ENCODE assay signal across 8 cellular contexts in genomic region chr6:24646771-24647170, GRCh38. TPM values are rescaled to one million over a fixed set of nuclear protein-coding genes. Genes with fewer than 3 reads are reported as not detected.
A peak's percentile ranks its signal among the peaks of the same experiment; 100 is the strongest.
DNase-seq lines count a peak whose midpoint lies in the region; ATAC-seq and TF ChIP-seq lines count a peak whose summit lies in the region.

No MANE protein-coding gene starts in this region.

- peak overlapping the region; percentile 85 for H3K4me2 ChIP-seq in Loucy (ENCODE audit: low read depth, low read length, poor library complexity, severe bottlenecking)

- H3K79me2 ChIP-seq in Loucy (ENCODE audit: insufficient read depth, low read length) = no peaks in the 10 kb centered on the region

- DNase-seq in EL (peak; percentile 18), brain microvascular endothelial cell (peak; percentile 9), natural killer cell (no peak), NCI-H2227 (lab: John Stamatoyannopoulos, UW; ENCODE audit: unreplicated experiment) (no peak), SJCRH30 (no peak), GM10266 (ENCODE audit: extremely low spot score) (no peak)

- intact Hi-C loops in natural killer cell (cut with micrococcal nuclease) = no loop called here

- H3K27ac Mint-ChIP-seq in natural killer cell = peak overlapping the region; percentile 53 to 91

- ATAC-seq in natural killer cell (no peak), HG03439 (IDR thresholded peaks at IDR 0.05; ENCODE audit: unreplicated experiment) (no peak)

- TF ChIP-seq CTCF in Loucy (conservative IDR thresholded peaks at IDR 0.05; ENCODE audit: low read length) = no peak
- no peak for TF ChIP-seq CTCF in brain microvascular endothelial cell (IDR thresholded peaks at IDR 0.05; ENCODE audit: low read depth, low read length, missing control alignments)
- TF ChIP-seq CTCF in natural killer cell (IDR thresholded peaks at IDR 0.05) = no peak
- no peak for TF ChIP-seq CTCF in GM10266 (IDR thresholded peaks at IDR 0.05; ENCODE audit: control insufficient read depth, insufficient read depth, low read depth, missing control alignments)

- H3K9me2 ChIP-seq in Loucy (replicated peaks; ENCODE audit: low read depth, low read length) = no peaks in the 10 kb centered on the region

- peaks cover 2% of the 10 kb centered on the region for H3K36me3 Mint-ChIP-seq in natural killer cell

- peaks cover 15% of the 10 kb centered on the region; the same call in 1 of the 2 replicates for H3K36me3 ChIP-seq in Loucy (ENCODE audit: insufficient read depth, low read length)
- peaks cover 3% of the 10 kb centered on the region for H3K36me3 ChIP-seq in brain microvascular endothelial cell (replicated peaks)
- peaks cover 2% of the 10 kb centered on the region; the same call in 1 of the 2 replicates for H3K36me3 ChIP-seq in SJCRH30

- H3K27ac ChIP-seq in brain microvascular endothelial cell (no peak overlapping the region), SJCRH30 (no peak overlapping the region)

- H3K4me3 ChIP-seq in Loucy (ENCODE audit: low read length, poor library complexity, severe bottlenecking) = peak overlapping the region; percentile 75
- no peak overlapping the region for H3K4me3 ChIP-seq in brain microvascular endothelial cell (ENCODE audit: low read depth, low read length)
- no peak overlapping the region for H3K4me3 ChIP-seq in SJCRH30

- peaks cover 0 to 15% of the 10 kb centered on the region in 2 donors for H3K27me3 Mint-ChIP-seq in natural killer cell (ENCODE audit: low read depth in 2 of 2)

- in situ Hi-C loops in brain microvascular endothelial cell (cut with HindIII; ENCODE audit: low pct_ligation_motif_present, low sequenced_read_pairs) = no loop called here

- no peaks in the 10 kb centered on the region for H3K9me3 Mint-ChIP-seq in natural killer cell

- H2AFZ ChIP-seq in Loucy (ENCODE audit: low read length) = peak overlapping the region; percentile 86

- no peaks in the 10 kb centered on the region for H4K20me1 ChIP-seq in Loucy (ENCODE audit: insufficient read depth, low read length, poor library complexity, severe bottlenecking)

- H3K9me3 ChIP-seq in Loucy (ENCODE audit: insufficient read depth, low read depth, low read length) (no peaks in the 10 kb centered on the region), SJCRH30 (replicated peaks) (no peaks in the 10 kb centered on the region)

- H3K9ac ChIP-seq in Loucy (ENCODE audit: low read depth, low read length, poor library complexity, severe bottlenecking) = no peak overlapping the region

- H3K27me3 ChIP-seq in Loucy (ENCODE audit: insufficient read depth, low read length, poor library complexity, severe bottlenecking) = no peaks in the 10 kb centered on the region
- H3K27me3 ChIP-seq in brain microvascular endothelial cell (replicated peaks) = no peaks in the 10 kb centered on the region
- no peaks in the 10 kb centered on the region for H3K27me3 ChIP-seq in SJCRH30

- no peaks in the 10 kb centered on the region for H3F3A ChIP-seq in Loucy (ENCODE audit: low read depth)

- H3K4me1 Mint-ChIP-seq in natural killer cell = peaks cover 16 to 17% of the 10 kb centered on the region in 2 donors

- H3K4me1 ChIP-seq in Loucy (ENCODE audit: insufficient read depth, low read length, poor library complexity, severe bottlenecking) (peaks cover 10% of the 10 kb centered on the region), SJCRH30 (no peaks in the 10 kb centered on the region)

- peak overlapping the region; percentile 93 for H3K4me3 Mint-ChIP-seq in natural killer cell

RNA-seq across cellular contexts. Expression of gene KIAA0319, which starts 0.8 kb away (rescaled TPM):
- total RNA-seq in natural killer cell = under 1 TPM in 1 of 3 donors, not detected in 2; 0.08 TPM
- total RNA-seq in SJCRH30 (2014; rRNA removed; shearing (Covaris generic)) = not detected in 2 replicates

RNA-seq across cellular contexts. Expression of gene TDP2, which starts 19.9 kb away (rescaled TPM):
- 10 to 100 TPM; 43.2 to 51.9 (median 49.5) TPM for total RNA-seq in natural killer cell
- total RNA-seq in SJCRH30 (2014; rRNA removed; shearing (Covaris generic)) = 19.9 and 20.2 TPM in 2 replicates

RNA-seq across cellular contexts. Expression of gene ACOT13, which starts 20.1 kb away (rescaled TPM):
- total RNA-seq in natural killer cell = 1 to 10 TPM; 3.2 to 4.3 (median 4.2) TPM
- 8.6 and 10.1 TPM in 2 replicates for total RNA-seq in SJCRH30 (2014; rRNA removed; shearing (Covaris generic))

Comparison
In these comparisons a context has a peak if more than half of its experiments do, and no peak if none do; other contexts are left out.
1. DNase-seq: peak in EL (single experiment) and brain microvascular endothelial cell (single experiment); none in natural killer cell (single experiment), NCI-H2227 (single experiment), SJCRH30 (0 of 2) and GM10266 (single experiment).